ENCODE assay signal across 24 cellular contexts in genomic region chr12:27686147-27686546, GRCh38. TPM values are rescaled to one million over a fixed set of nuclear protein-coding genes. Genes with fewer than 3 reads are reported as not detected.
DNase-seq lines count a peak whose midpoint lies in the region; ATAC-seq, FAIRE-seq and TF ChIP-seq lines count a peak whose summit lies in the region.
"Had no signal": no experiment of that assay in that cellular context is flagged by ENCODE, and none has a peak within 500 bp of the region (broad histone marks: within the 10 kb centered on the region; RNA-seq: fewer than 3 reads in every experiment).

No MANE protein-coding gene starts in this region.

- DNase-seq in A549 (ENCODE audit: low read depth in 1 of 2, low spot score in 1 of 2), result no peak
- no peak for DNase-seq in colonic mucosa
- no peak for DNase-seq in mucosa of descending colon
- DNase-seq in immature natural killer cell, result no peak
- DNase-seq: ACHN; AML-193; BE2C; Calu3; CD4-positive, alpha-beta T cell; CD8-positive, alpha-beta memory T cell; COR-L47; DMS53; DMS79 treated with DMSO at 0.1 percent for 48 hours; GF-D8; H9 had no signal

- no peak overlapping the region for H3K27ac Mint-ChIP-seq in immature natural killer cell
- H3K27ac Mint-ChIP-seq: CD14-positive monocyte; CD4-positive, alpha-beta T cell; CD8-positive, alpha-beta memory T cell; GM23338; H9 had no signal

- H3K4me1 Mint-ChIP-seq in immature natural killer cell, result no peaks in the 10 kb centered on the region
- H3K4me1 Mint-ChIP-seq: CD14-positive monocyte; CD8-positive, alpha-beta memory T cell; GM23338; H9 had no signal

- H3K36me3 Mint-ChIP-seq in immature natural killer cell, result no peaks in the 10 kb centered on the region

- no peak for TF ChIP-seq RAD21 in A549 (conservative IDR thresholded peaks at IDR 0.05 in 1 of 2, IDR thresholded peaks at IDR 0.05 in 1 of 2)

- no peak overlapping the region for H3K4me3 Mint-ChIP-seq in immature natural killer cell
- H3K4me3 Mint-ChIP-seq: CD14-positive monocyte; CD4-positive, alpha-beta T cell; CD8-positive, alpha-beta memory T cell; GM23338; H9 had no signal

- POLR2A ChIA-PET in A549 (lab: Yijun Ruan, JAX), result no interaction called here

- H3K4me2 ChIP-seq in A549, result peak overlapping the region; percentile 23; the same call in 1 of the 3 replicates
- H3K4me2 ChIP-seq: BLaER1 treated with 17β-estradiol and CSF1 and Interleukin-3, amounts not matched to agents 10 nM and 100 nM; GM23338 had no signal

- ATAC-seq in A549 (no peak), mucosa of descending colon (peak; percentile 64), HG03460 (IDR thresholded peaks at IDR 0.05; ENCODE audit: unreplicated experiment) (no peak), HG02840 (IDR thresholded peaks at IDR 0.05; ENCODE audit: low FRiP score, unreplicated experiment) (no peak)
- ATAC-seq: GM23338, HCT116 had no signal

- no peaks in the 10 kb centered on the region for H3K27me3 ChIP-seq in colonic mucosa
- H3K27me3 ChIP-seq: BE2C; BLaER1 treated with 17β-estradiol and CSF1 and Interleukin-3, amounts not matched to agents 10 nM and 100 nM had no signal

- H3K27ac ChIP-seq in A549 (no peak overlapping the region), colonic mucosa (peak overlapping the region; percentile 34)
- H3K27ac ChIP-seq: 22Rv1; BLaER1 treated with 17β-estradiol and CSF1 and Interleukin-3, amounts not matched to agents 10 nM and 100 nM had no signal

- no peaks in the 10 kb centered on the region for H3K9me3 Mint-ChIP-seq in immature natural killer cell
- H3K9me3 Mint-ChIP-seq: CD4-positive, alpha-beta T cell; CD8-positive, alpha-beta memory T cell; GM23338; H9 had no signal

- H3K36me3 ChIP-seq in colonic mucosa (no peaks in the 10 kb centered on the region), mucosa of descending colon (ENCODE audit: low read depth) (no peaks in the 10 kb centered on the region)

- no peak overlapping the region for H3K4me3 ChIP-seq in A549
- H3K4me3 ChIP-seq in colonic mucosa, result no peak overlapping the region
- H3K4me3 ChIP-seq in mucosa of descending colon, result no peak overlapping the region
- H3K4me3 ChIP-seq: BLaER1 treated with 17β-estradiol and CSF1 and Interleukin-3, amounts not matched to agents 10 nM and 100 nM; GM23338 had no signal

- TF ChIP-seq CTCF in A549 (IDR thresholded peaks at IDR 0.05) (no peak), colonic mucosa (IDR thresholded peaks at IDR 0.05) (no peak), mucosa of descending colon (IDR thresholded peaks at IDR 0.05) (no peak)

- CTCF ChIA-PET in A549 (lab: Yijun Ruan, JAX), result no interaction called here

- no peak for TF ChIP-seq EP300 in A549 (IDR thresholded peaks at IDR 0.05)

- H3K4me1 ChIP-seq in A549 (peaks cover 14% of the 10 kb centered on the region; the same call in 2 of the 3 replicates), colonic mucosa (no peaks in the 10 kb centered on the region), mucosa of descending colon (ENCODE audit: low read depth) (peaks cover 17% of the 10 kb centered on the region)
- H3K4me1 ChIP-seq: BE2C; BLaER1 treated with 17β-estradiol and CSF1 and Interleukin-3, amounts not matched to agents 10 nM and 100 nM had no signal

- TF ChIP-seq POLR2A in A549 (IDR thresholded peaks at IDR 0.05; ENCODE audit: low read length), result no peak

- H3K9ac ChIP-seq in colonic mucosa (ENCODE audit: low read depth in 2 of 2, low read length in 2 of 2), result no peak overlapping the region
- H3K9ac ChIP-seq: BLaER1 treated with 17β-estradiol and CSF1 and Interleukin-3, amounts not matched to agents 10 nM and 100 nM had no signal

- H3K9me3 ChIP-seq in A549 (no peaks in the 10 kb centered on the region), colonic mucosa (no peaks in the 10 kb centered on the region), mucosa of descending colon (no peaks in the 10 kb centered on the region)
- H3K9me3 ChIP-seq: BE2C; BLaER1 treated with 17β-estradiol and CSF1 and Interleukin-3, amounts not matched to agents 10 nM and 100 nM had no signal

- no peak for FAIRE-seq in A549 (lab: Jason Lieb, UNC)
- FAIRE-seq: GM12891, GM18507 had no signal

- peaks cover 0 to 4% (median 4%) of the 10 kb centered on the region in 3 donors for H3K27me3 Mint-ChIP-seq in immature natural killer cell (ENCODE audit: low read depth in 3 of 3)
- H3K27me3 Mint-ChIP-seq: CD4-positive, alpha-beta T cell had no signal

- intact Hi-C loops in colonic mucosa (cut with DNase I), result no loop called here
- intact Hi-C loops in mucosa of descending colon (cut with DNase I, micrococcal nuclease), result no loop called here

TF ChIP-seq in A549, 52 proteins besides CTCF, POLR2A, EP300 and RAD21:
- TF ChIP-seq SREBF2 (IDR thresholded peaks at IDR 0.05) (no peak), POLR2AphosphoS2 (conservative IDR thresholded peaks at IDR 0.05; ENCODE audit: low read length) (no peak), HEYL (CRISPR knock-in tag; IDR thresholded peaks at IDR 0.05) (no peak), ZNF302 (CRISPR knock-in tag; IDR thresholded peaks at IDR 0.05) (no peak), RNF2 (IDR thresholded peaks at IDR 0.05; ENCODE audit: borderline replicate concordance, low read depth) (no peak), NFE2L2 (conservative IDR thresholded peaks at IDR 0.05; ENCODE audit: low read length) (no peak), HOXB13 (CRISPR knock-in tag; IDR thresholded peaks at IDR 0.05; ENCODE audit: low read depth) (no peak), HDAC2 (IDR thresholded peaks at IDR 0.05) (no peak), JUNB (IDR thresholded peaks at IDR 0.05) (no peak), ELK1 (IDR thresholded peaks at IDR 0.05; ENCODE audit: low read depth, low read length) (no peak), NPAS2 (CRISPR knock-in tag; IDR thresholded peaks at IDR 0.05; ENCODE audit: borderline replicate concordance) (no peak), GATA3 (IDR thresholded peaks at IDR 0.05; ENCODE audit: borderline replicate concordance) (no peak), KDM1A (IDR thresholded peaks at IDR 0.05; ENCODE audit: low read depth) (no peak), HOXA7 (CRISPR knock-in tag; IDR thresholded peaks at IDR 0.05) (no peak), REST (IDR thresholded peaks at IDR 0.05) (no peak), PHF8 (IDR thresholded peaks at IDR 0.05; ENCODE audit: borderline replicate concordance, low read depth) (no peak), TP53 (CRISPR knock-in tag; IDR thresholded peaks at IDR 0.05) (no peak)

RNA-seq across cellular contexts. Expression of gene REP15, which starts 10.1 kb away (rescaled TPM):
- 0.66 and 0.81 TPM in 2 replicates for polyA plus RNA-seq in A549 (2011; rRNA removed)
- polyA plus RNA-seq in A549 (2012; cell fraction: cytosol; rRNA removed), result 0.17 and 0.33 TPM in 2 replicates
- polyA plus RNA-seq in A549 (2012; cell fraction: nucleus; rRNA removed), result 0.22 and 0.50 TPM in 2 replicates
- polyA plus RNA-seq in A549 (2017; fragmentation: RNase III; extraction: RNeasy Plus Mini Kit Qiagen cat#74134 plus additional on column Dnase treatment), result 0.34 to 0.83 TPM (median 0.41 TPM) in 3 replicates
- 0.54 and 1.2 TPM in 2 replicates for polyA minus RNA-seq in A549 (2011; rRNA and poly(A)+ RNA removed)
- total RNA-seq in colonic mucosa, result 10 to 100 TPM; 33.4 to 58.5 TPM
- 10 to 100 TPM; 14.3 to 51.4 (median 51.1) TPM for total RNA-seq in mucosa of descending colon
- polyA plus RNA-seq in immature natural killer cell, result not detected
- total RNA-seq: CD4-positive, alpha-beta T cell had no signal
- polyA plus RNA-seq: CD14-positive monocyte; CD8-positive, alpha-beta memory T cell had no signal

RNA-seq across cellular contexts. Expression of gene MRPS35, which starts 24.5 kb away (rescaled TPM):
- 153 and 186 TPM in 2 replicates for polyA plus RNA-seq in A549 (2011; rRNA removed)
- polyA plus RNA-seq in A549 (2012; cell fraction: cytosol; rRNA removed), result 76.4 and 79.2 TPM in 2 replicates
- polyA plus RNA-seq in A549 (2012; cell fraction: nucleus; rRNA removed), result 25.0 and 30.8 TPM in 2 replicates
- 104 to 109 TPM (median 107 TPM) in 3 replicates for polyA plus RNA-seq in A549 (2017; fragmentation: RNase III; extraction: RNeasy Plus Mini Kit Qiagen cat#74134 plus additional on column Dnase treatment)
- 30.2 and 33.1 TPM in 2 replicates for polyA minus RNA-seq in A549 (2011; rRNA and poly(A)+ RNA removed)
- total RNA-seq in colonic mucosa, result 10 to 100 TPM; 85.8 to 90.7 TPM
- 10 to 100 TPM; 50.2 to 72.6 (median 67.3) TPM for total RNA-seq in mucosa of descending colon
- 10 to 100 TPM; 39.2 to 51.3 (median 41.4) TPM for polyA plus RNA-seq in immature natural killer cell
